10 cellular contexts compared by ENCODE assay signal in genomic region chr9:123679330-123679987, GRCh38.
DNase-seq lines count a peak whose midpoint lies in the region; ATAC-seq and TF ChIP-seq lines count a peak whose summit lies in the region.
"Had no signal": no experiment of that assay in that cellular context is flagged by ENCODE, and none has a peak within 500 bp of the region (broad histone marks: within the 10 kb centered on the region; RNA-seq: fewer than 3 reads in every experiment).

No MANE protein-coding gene starts in this region.

- peak overlapping the region; percentile 43; the same call in 1 of the 2 replicates for H2AFZ ChIP-seq in OCI-LY7 (ENCODE audit: low read length)
- H2AFZ ChIP-seq in PC-9: no peak overlapping the region

- no peak overlapping the region for H3K4me3 Mint-ChIP-seq in nephron progenitor cell
- H3K4me3 Mint-ChIP-seq: activated naive CD8-positive, alpha-beta T cell; nephron had no signal

- H3K4me3 ChIP-seq in AG10803 (ENCODE audit: low read length) (no peak overlapping the region), OCI-LY7 (ENCODE audit: low read depth, low read length, poor library complexity, severe bottlenecking) (peak overlapping the region; percentile 50), PC-9 (no peak overlapping the region), uterus (no peak overlapping the region)
- no peak overlapping the region for H3K4me3 ChIP-seq in effector memory CD4-positive, alpha-beta T cell (ENCODE audit: insufficient read depth, low read depth, low read length, poor library complexity, severe bottlenecking)

- no peak for TF ChIP-seq POLR2A in uterus (IDR thresholded peaks at IDR 0.05)

- CTCF ChIA-PET in OCI-LY7 (lab: Charles Lee; ENCODE audit: unreplicated experiment): interaction anchor here (0.5 kb wide), 1 partner anchor 361 kb away, joined by 6 read pairs; no protein-coding TSS in a partner anchor
- CTCF ChIA-PET in PC-9 (lab: Charles Lee): no interaction called here

- H3K27ac Mint-ChIP-seq in nephron progenitor cell: peak overlapping the region; percentile 90
- H3K27ac Mint-ChIP-seq: activated naive CD8-positive, alpha-beta T cell had no signal

- POLR2A ChIA-PET in OCI-LY7 (lab: Charles Lee) (interaction anchor here (0.9 to 2.1 kb wide), 5 partner anchors 13 to 31 kb away, joined by 3 to 5 read pairs (median 5); no protein-coding TSS in a partner anchor), PC-9 (lab: Charles Lee; ENCODE audit: unreplicated experiment) (no interaction called here)

- peak; percentile 81 for DNase-seq in AG10803 (ENCODE audit: low read depth)
- peak; percentile 96 for DNase-seq in OCI-LY7 (ENCODE audit: low spot score)
- no peak for DNase-seq in nephron progenitor cell
- no peak for DNase-seq in effector memory CD4-positive, alpha-beta T cell
- DNase-seq in PC-9: no peak
- no peak for DNase-seq in uterus

- H3K27ac ChIP-seq in OCI-LY7 (ENCODE audit: low read depth, low read length, poor library complexity, severe bottlenecking) (peak overlapping the region; percentile 92), PC-9 (no peak overlapping the region), uterus (no peak overlapping the region)
- H3K27ac ChIP-seq in effector memory CD4-positive, alpha-beta T cell (ENCODE audit: insufficient read depth, low read length, poor library complexity, severe bottlenecking): no peak overlapping the region

- H4K20me1 ChIP-seq in OCI-LY7 (ENCODE audit: insufficient read depth, low read length) (no peaks in the 10 kb centered on the region), PC-9 (ENCODE audit: insufficient read depth) (no peaks in the 10 kb centered on the region)

- TF ChIP-seq CTCF in AG10803 (conservative IDR thresholded peaks at IDR 0.05; ENCODE audit: low read length): no peak
- no peak for TF ChIP-seq CTCF in OCI-LY7 (conservative IDR thresholded peaks at IDR 0.05; ENCODE audit: low read length)
- TF ChIP-seq CTCF in nephron progenitor cell (IDR thresholded peaks at IDR 0.05): no peak
- no peak for TF ChIP-seq CTCF in PC-9 (conservative IDR thresholded peaks at IDR 0.05)
- no peak for TF ChIP-seq CTCF in uterus (IDR thresholded peaks at IDR 0.05)

- no peaks in the 10 kb centered on the region for H3F3A ChIP-seq in PC-9 (ENCODE audit: insufficient read depth, low read depth)

- peaks cover 37% of the 10 kb centered on the region for H3K36me3 Mint-ChIP-seq in nephron progenitor cell (ENCODE audit: low read depth)

- intact Hi-C loops in OCI-LY7 (cut with micrococcal nuclease; ENCODE audit: unreplicated experiment) (loop anchor here (1.0 to 2.0 kb wide), 3 partner anchors 21 to 249 kb away; no protein-coding TSS in a partner anchor), PC-9 (cut with micrococcal nuclease; ENCODE audit: unreplicated experiment) (no loop called here), uterus (cut with DNase I; ENCODE audit: low total_unique reads) (loop anchor here (10.0 kb wide), 1 partner anchor 65 kb away; no protein-coding TSS in a partner anchor)

- H3K4me1 ChIP-seq in OCI-LY7 (ENCODE audit: insufficient read depth, low read length, poor library complexity, severe bottlenecking) (peaks cover 63% of the 10 kb centered on the region), PC-9 (replicated peaks; ENCODE audit: insufficient read depth) (no peaks in the 10 kb centered on the region), uterus (no peaks in the 10 kb centered on the region)
- H3K4me1 ChIP-seq in effector memory CD4-positive, alpha-beta T cell (ENCODE audit: control insufficient read depth, insufficient read depth, low read length, poor library complexity, severe bottlenecking): peaks cover 13% of the 10 kb centered on the region

- H3K36me3 ChIP-seq in OCI-LY7 (ENCODE audit: insufficient read depth, low read length) (no peaks in the 10 kb centered on the region; the same call in 1 of the 2 replicates), PC-9 (ENCODE audit: low read depth) (no peaks in the 10 kb centered on the region), uterus (no peaks in the 10 kb centered on the region)
- H3K36me3 ChIP-seq in effector memory CD4-positive, alpha-beta T cell (ENCODE audit: control insufficient read depth, insufficient read depth, low read length): no peaks in the 10 kb centered on the region

- peaks cover 8% of the 10 kb centered on the region for H3K27me3 Mint-ChIP-seq in nephron progenitor cell (ENCODE audit: low read depth, poor library complexity)
- H3K27me3 Mint-ChIP-seq: activated naive CD8-positive, alpha-beta T cell had no signal

- peaks cover 32% of the 10 kb centered on the region for H3K9me3 Mint-ChIP-seq in nephron progenitor cell

- H3K27me3 ChIP-seq in effector memory CD4-positive, alpha-beta T cell (replicated peaks; ENCODE audit: control insufficient read depth, insufficient read depth, low read length, poor library complexity, severe bottlenecking): no peaks in the 10 kb centered on the region
- H3K27me3 ChIP-seq in PC-9 (ENCODE audit: insufficient read depth, low read depth) (no peaks in the 10 kb centered on the region), uterus (no peaks in the 10 kb centered on the region)

- H3K9me2 ChIP-seq in OCI-LY7 (ENCODE audit: insufficient read depth, low read length) (no peaks in the 10 kb centered on the region), PC-9 (ENCODE audit: insufficient read depth) (no peaks in the 10 kb centered on the region)

- peaks cover 80% of the 10 kb centered on the region for H3K4me1 Mint-ChIP-seq in nephron progenitor cell

- BruUV-seq in OCI-LY7 (replicated peaks; lab: Mats Ljungman, UMichigan) (TSS peak; percentile 55), PC-9 (replicated peaks; lab: Mats Ljungman, UMichigan) (no TSS peak)

- H3K79me2 ChIP-seq in OCI-LY7 (ENCODE audit: insufficient read depth, low read depth, low read length) (no peaks in the 10 kb centered on the region), PC-9 (ENCODE audit: low read depth) (no peaks in the 10 kb centered on the region)

- peak; percentile 93 for ATAC-seq in GM18517 (IDR thresholded peaks at IDR 0.05; ENCODE audit: unreplicated experiment)
- peak; percentile 93 for ATAC-seq in HG02852 (IDR thresholded peaks at IDR 0.05; ENCODE audit: unreplicated experiment)

- H3K4me2 ChIP-seq in OCI-LY7 (ENCODE audit: low read length): peak overlapping the region; percentile 82
- H3K4me2 ChIP-seq in PC-9: no peak overlapping the region

- H3K9me3 ChIP-seq in OCI-LY7 (ENCODE audit: low read length) (no peaks in the 10 kb centered on the region), PC-9 (ENCODE audit: insufficient read depth, low read depth) (no peaks in the 10 kb centered on the region), uterus (no peaks in the 10 kb centered on the region)
- no peaks in the 10 kb centered on the region for H3K9me3 ChIP-seq in effector memory CD4-positive, alpha-beta T cell (ENCODE audit: control insufficient read depth, low read length)

Comparison
In these comparisons a context has a peak if more than half of its experiments do, and no peak if none do; other contexts are left out.
1. DNase-seq: peak in AG10803 (single experiment) and OCI-LY7 (single experiment); none in nephron progenitor cell (single experiment), effector memory CD4-positive, alpha-beta T cell (0 of 3), PC-9 (0 of 2) and uterus (0 of 2).